In genomic region chr5:39106332-39106731, GRCh38 we compare ENCODE assay signal across 14 cellular contexts. TPM values are rescaled to one million over a fixed set of nuclear protein-coding genes. Genes with fewer than 3 reads are reported as not detected.
A peak's percentile ranks its signal among the peaks of the same experiment; 100 is the strongest.
DNase-seq lines count a peak whose midpoint lies in the region; ATAC-seq and TF ChIP-seq lines count a peak whose summit lies in the region.
"Had no signal": no experiment of that assay in that cellular context is flagged by ENCODE, and none has a peak within 500 bp of the region (broad histone marks: within the 10 kb centered on the region; RNA-seq: fewer than 3 reads in every experiment).

No MANE protein-coding gene starts in this region.

- H3K4me1 Mint-ChIP-seq in MCF 10A (ENCODE audit: insufficient read depth, unreplicated experiment): peaks cover 27% of the 10 kb centered on the region

- no peak for ATAC-seq in HG02870 (IDR thresholded peaks at IDR 0.05; ENCODE audit: unreplicated experiment)
- no peak for ATAC-seq in GM21717 (IDR thresholded peaks at IDR 0.05; ENCODE audit: unreplicated experiment)
- ATAC-seq: body of pancreas had no signal

- intact Hi-C loops in MCF 10A (cut with micrococcal nuclease): loop anchor here (1.0 kb wide), 1 partner anchor 101 kb away; no protein-coding TSS in a partner anchor
- intact Hi-C loops in breast epithelium (cut with DNase I; ENCODE audit: low total_unique reads): no loop called here
- intact Hi-C loops in colonic mucosa (cut with DNase I): no loop called here

- no peak overlapping the region for H3K9ac ChIP-seq in OCI-LY3 (ENCODE audit: low read length)
- no peak overlapping the region for H3K9ac ChIP-seq in colonic mucosa (ENCODE audit: low read depth in 2 of 2, low read length in 2 of 2)

- peak overlapping the region; percentile 16; the same call in 1 of the 2 replicates for H3K4me2 ChIP-seq in OCI-LY3 (ENCODE audit: low read length)

- no peak overlapping the region for H3K27ac ChIP-seq in breast epithelium
- H3K27ac ChIP-seq in OCI-LY3 (ENCODE audit: low read length): no peak overlapping the region
- H3K27ac ChIP-seq in tibial nerve: no peak overlapping the region
- no peak overlapping the region for H3K27ac ChIP-seq in colonic mucosa
- H3K27ac ChIP-seq: body of pancreas, HL-60 had no signal

- no peaks in the 10 kb centered on the region for H3K4me1 ChIP-seq in breast epithelium
- peaks cover 9% of the 10 kb centered on the region for H3K4me1 ChIP-seq in OCI-LY3 (ENCODE audit: low read length)
- no peaks in the 10 kb centered on the region for H3K4me1 ChIP-seq in tibial nerve
- H3K4me1 ChIP-seq in colonic mucosa: no peaks in the 10 kb centered on the region
- H3K4me1 ChIP-seq: body of pancreas had no signal

- no peak overlapping the region for H2AFZ ChIP-seq in OCI-LY3 (ENCODE audit: low read depth, low read length)

- H3K36me3 Mint-ChIP-seq in MCF 10A (ENCODE audit: insufficient read depth, unreplicated experiment): no peaks in the 10 kb centered on the region

- no peaks in the 10 kb centered on the region for H3K79me2 ChIP-seq in OCI-LY3 (ENCODE audit: low read length)

- H4K20me1 ChIP-seq in OCI-LY3 (ENCODE audit: insufficient read depth, low read length): no peaks in the 10 kb centered on the region

- no peaks in the 10 kb centered on the region for H3K27me3 Mint-ChIP-seq in MCF 10A (ENCODE audit: insufficient read depth, unreplicated experiment)

- H3K36me3 ChIP-seq in breast epithelium (no peaks in the 10 kb centered on the region), OCI-LY3 (replicated peaks; ENCODE audit: low read depth, low read length) (no peaks in the 10 kb centered on the region), tibial nerve (no peaks in the 10 kb centered on the region), colonic mucosa (no peaks in the 10 kb centered on the region)

- DNase-seq in MCF 10A (ENCODE audit: unreplicated experiment) (peak; percentile 31), breast epithelium (ENCODE audit: low spot score in 2 of 2) (no peak), epithelial cell of esophagus (ENCODE audit: low read depth) (peak; percentile 21), tibial nerve (ENCODE audit: low spot score in 2 of 2) (no peak), colonic mucosa (no peak)
- DNase-seq: activated CD4-positive, alpha-beta T cell treated with anti-CD3 and anti-CD28 coated beads for 48 hours; body of pancreas; head of caudate nucleus; NCI-H187 treated with DMSO at 0.1 percent for 48 hours; SHP77 had no signal

- H3K9me3 Mint-ChIP-seq in MCF 10A (ENCODE audit: unreplicated experiment): no peaks in the 10 kb centered on the region

- CTCF ChIA-PET in MCF 10A (lab: Yijun Ruan, JAX): no interaction called here

- no TSS peak for BruUV-seq in MCF 10A (replicated peaks; lab: Mats Ljungman, UMichigan)

- no peak overlapping the region for H3K4me3 Mint-ChIP-seq in MCF 10A (ENCODE audit: unreplicated experiment)

- POLR2A ChIA-PET in MCF 10A (lab: Yijun Ruan, JAX): interaction anchor here (8.3 kb wide), 1 partner anchor 32 kb away, joined by 106 read pairs; the partner anchor contains the start of gene RICTOR

- H3K27me3 ChIP-seq in breast epithelium (no peaks in the 10 kb centered on the region), OCI-LY3 (ENCODE audit: low read depth, low read length) (no peaks in the 10 kb centered on the region), tibial nerve (no peaks in the 10 kb centered on the region), colonic mucosa (no peaks in the 10 kb centered on the region)
- H3K27me3 ChIP-seq: body of pancreas had no signal

- no peak for TF ChIP-seq EP300 in tibial nerve (IDR thresholded peaks at IDR 0.05)

- H3K27ac Mint-ChIP-seq in MCF 10A (ENCODE audit: low read depth, unreplicated experiment): no peak overlapping the region

- TF ChIP-seq POLR2A in breast epithelium (IDR thresholded peaks at IDR 0.05): no peak
- TF ChIP-seq POLR2A in tibial nerve (IDR thresholded peaks at IDR 0.05): no peak

- H3K9me3 ChIP-seq in breast epithelium (no peaks in the 10 kb centered on the region), OCI-LY3 (ENCODE audit: insufficient read depth, low read length) (no peaks in the 10 kb centered on the region), tibial nerve (no peaks in the 10 kb centered on the region), colonic mucosa (no peaks in the 10 kb centered on the region)
- H3K9me3 ChIP-seq: body of pancreas had no signal

- 46 to 53% methylated on average over 1 of the region's 1 CpG for WGBS in tibial nerve, 2 donors

- H3K4me3 ChIP-seq in breast epithelium (no peak overlapping the region), OCI-LY3 (ENCODE audit: low read length) (no peak overlapping the region; the same call in 1 of the 2 replicates), epithelial cell of esophagus (ENCODE audit: low read length) (no peak overlapping the region), tibial nerve (no peak overlapping the region), colonic mucosa (no peak overlapping the region)
- H3K4me3 ChIP-seq: body of pancreas had no signal

- TF ChIP-seq CTCF in MCF 10A (IDR thresholded peaks at IDR 0.05; ENCODE audit: unreplicated experiment) (peak; percentile 24), breast epithelium (IDR thresholded peaks at IDR 0.05) (peak in 1 of 3 donors; percentile 8), OCI-LY3 (IDR thresholded peaks at IDR 0.05; ENCODE audit: low read depth, low read length) (peak; percentile 29), epithelial cell of esophagus (IDR thresholded peaks at IDR 0.05; ENCODE audit: insufficient read depth, low read depth, low read length, missing control alignments) (peak; percentile 24), tibial nerve (IDR thresholded peaks at IDR 0.05) (peak in 3 of 5 experiments; percentile 7 to 27 (median 12)), colonic mucosa (IDR thresholded peaks at IDR 0.05) (no peak)

RNA-seq across cellular contexts. Expression of gene RICTOR, which starts 32.1 kb away (rescaled TPM):
- total RNA-seq in MCF 10A (2022) (24.8 and 25.7 TPM in 2 replicates), breast epithelium (10 to 100 TPM; 39.0 to 79.2 (median 58.7) TPM), tibial nerve (10 to 100 TPM; 33.9 to 59.0 (median 44.3) TPM), colonic mucosa (10 to 100 TPM; 15.1 to 32.9 TPM)

Comparison
In these comparisons a context has a peak if more than half of its experiments do, and no peak if none do; other contexts are left out.
1. DNase-seq: peak in MCF 10A (single experiment) and epithelial cell of esophagus (single experiment); none in breast epithelium (0 of 2), tibial nerve (0 of 2) and colonic mucosa (single experiment).